In genomic region chr6:12075067-12075563, GRCh38 we compare ENCODE assay signal across 9 cellular contexts.
DNase-seq lines count a peak whose midpoint lies in the region; ATAC-seq, FAIRE-seq and TF ChIP-seq lines count a peak whose summit lies in the region.
"Had no signal": no experiment of that assay in that cellular context is flagged by ENCODE, and none has a peak within 500 bp of the region (broad histone marks: within the 10 kb centered on the region; RNA-seq: fewer than 3 reads in every experiment).

No MANE protein-coding gene starts in this region.

- H3K4me1 ChIP-seq in PC-3 (ENCODE audit: insufficient read depth, low read length) (peaks cover 27% of the 10 kb centered on the region), esophagus squamous epithelium (peaks cover 0 to 24% (median 4%) of the 10 kb centered on the region in 3 donors)

- no peaks in the 10 kb centered on the region for H3K27me3 ChIP-seq in PC-3 (ENCODE audit: low read length)
- no peaks in the 10 kb centered on the region for H3K27me3 ChIP-seq in esophagus squamous epithelium

- no peak for TF ChIP-seq POLR2A in esophagus squamous epithelium (IDR thresholded peaks at IDR 0.05)

- H3K9me3 ChIP-seq in PC-3 (ENCODE audit: low read length) (no peaks in the 10 kb centered on the region), esophagus squamous epithelium (no peaks in the 10 kb centered on the region)

- H3K4me1 Mint-ChIP-seq in activated T-cell treated with anti-CD3 and anti-CD28 coated beads, Interleukin-2, amount 50 U/mL, for 72 hours (ENCODE audit: low read depth): peaks cover 67% of the 10 kb centered on the region
- H3K4me1 Mint-ChIP-seq in stimulated activated naive CD8-positive, alpha-beta T cell treated with anti-CD3 and anti-CD28 coated beads, Interleukin-15, amount 100 ng/mL, for 72 hours: peaks cover 63% of the 10 kb centered on the region
- H3K4me1 Mint-ChIP-seq in WTC11: peaks cover 26% of the 10 kb centered on the region

- H3K4me3 ChIP-seq in PC-3 (ENCODE audit: low read length) (no peak overlapping the region), esophagus squamous epithelium (no peak overlapping the region)

- H3K9me2 ChIP-seq in PC-3 (replicated peaks; ENCODE audit: low read length): no peaks in the 10 kb centered on the region

- H3F3A ChIP-seq in PC-3 (ENCODE audit: low read length, unreplicated experiment): no peaks in the 10 kb centered on the region

- WGBS in esophagus squamous epithelium, 2 donors: 39 to 43% methylated on average over 9 of the region's 9 CpGs

- H3K27ac Mint-ChIP-seq in activated T-cell treated with anti-CD3 and anti-CD28 coated beads, Interleukin-2, amount 50 U/mL, for 72 hours: no peak overlapping the region
- peak overlapping the region in 1 of 2 donors; percentile 61 for H3K27ac Mint-ChIP-seq in stimulated activated naive CD8-positive, alpha-beta T cell treated with anti-CD3 and anti-CD28 coated beads, Interleukin-15, amount 100 ng/mL, for 72 hours
- H3K27ac Mint-ChIP-seq in WTC11: no peak overlapping the region

- no peaks in the 10 kb centered on the region for H3K27me3 Mint-ChIP-seq in activated T-cell treated with anti-CD3 and anti-CD28 coated beads, Interleukin-2, amount 50 U/mL, for 72 hours (ENCODE audit: low read depth)
- H3K27me3 Mint-ChIP-seq in stimulated activated naive CD8-positive, alpha-beta T cell treated with anti-CD3 and anti-CD28 coated beads, Interleukin-15, amount 100 ng/mL, for 72 hours: no peaks in the 10 kb centered on the region
- H3K27me3 Mint-ChIP-seq in WTC11 (ENCODE audit: low read depth): no peaks in the 10 kb centered on the region

- H3K36me3 Mint-ChIP-seq in activated T-cell treated with anti-CD3 and anti-CD28 coated beads, Interleukin-2, amount 50 U/mL, for 72 hours (ENCODE audit: insufficient read depth in 2 of 2): no peaks in the 10 kb centered on the region
- no peaks in the 10 kb centered on the region for H3K36me3 Mint-ChIP-seq in WTC11

- peak; percentile 48 to 77 for ATAC-seq in activated T-cell treated with anti-CD3 and anti-CD28 coated beads, Interleukin-2, amount 50 U/mL, for 72 hours (replicated peaks in 1 of 2)
- ATAC-seq in PC-3: no peak
- ATAC-seq in stimulated activated naive CD8-positive, alpha-beta T cell treated with anti-CD3 and anti-CD28 coated beads, Interleukin-15, amount 100 ng/mL, for 72 hours: peak; percentile 72
- no peak for ATAC-seq in WTC11
- no peak for ATAC-seq in GM21447 (IDR thresholded peaks at IDR 0.05; ENCODE audit: unreplicated experiment)
- ATAC-seq: right cardiac atrium had no signal

- CTCF ChIA-PET in PC-3 (lab: Charles Lee): interaction anchor here (0.7 to 0.9 kb wide), 2 partner anchors 9 to 61 kb away, joined by 3 to 11 read pairs; no protein-coding TSS in a partner anchor
- CTCF ChIA-PET in WTC11 (lab: Charles Lee): interaction anchor here (0.8 to 1.0 kb wide), 6 partner anchors 8 to 40 kb away, joined by 3 to 4 read pairs (median 3); no protein-coding TSS in a partner anchor

- peak overlapping the region in 1 of 2 donors; percentile 36 for H3K4me3 Mint-ChIP-seq in activated T-cell treated with anti-CD3 and anti-CD28 coated beads, Interleukin-2, amount 50 U/mL, for 72 hours
- H3K4me3 Mint-ChIP-seq in stimulated activated naive CD8-positive, alpha-beta T cell treated with anti-CD3 and anti-CD28 coated beads, Interleukin-15, amount 100 ng/mL, for 72 hours: peak overlapping the region in 1 of 2 donors; percentile 45
- no peak overlapping the region for H3K4me3 Mint-ChIP-seq in WTC11

- H3K36me3 ChIP-seq in PC-3 (ENCODE audit: low read depth, low read length) (no peaks in the 10 kb centered on the region), esophagus squamous epithelium (no peaks in the 10 kb centered on the region)

- no peak overlapping the region for H3K4me2 ChIP-seq in PC-3 (ENCODE audit: low read length)

- peaks cover 5% of the 10 kb centered on the region; the same call in 1 of the 2 replicates for H4K20me1 ChIP-seq in PC-3 (ENCODE audit: low read length)

- H3K9ac ChIP-seq in PC-3 (ENCODE audit: low read length): no peak overlapping the region

- no peaks in the 10 kb centered on the region for H3K79me2 ChIP-seq in PC-3 (ENCODE audit: low read length)

- no peak for FAIRE-seq in frontal cortex (lab: Jason Lieb, UNC)

- DNase-seq in activated T-cell treated with anti-CD3 and anti-CD28 coated beads, Interleukin-2, amount 50 U/mL, for 72 hours: no peak
- no peak for DNase-seq in activated T-cell treated with anti-CD3 and anti-CD28 coated beads for 4 hours
- DNase-seq in PC-3: peak; percentile 10
- no peak for DNase-seq in esophagus squamous epithelium (lab: John Stamatoyannopoulos, UW)
- no peak for DNase-seq in stimulated activated naive CD8-positive, alpha-beta T cell treated with anti-CD3 and anti-CD28 coated beads, Interleukin-15, amount 100 ng/mL, for 72 hours
- no peak for DNase-seq in WTC11 (ENCODE audit: low spot score)
- DNase-seq in frontal cortex (ENCODE audit: low spot score in 2 of 2): no peak

- no peak overlapping the region for H3K27ac ChIP-seq in PC-3 (ENCODE audit: low read length)
- no peak overlapping the region for H3K27ac ChIP-seq in esophagus squamous epithelium

- no TSS peak for BruUV-seq in PC-3 (replicated peaks; lab: Mats Ljungman, UMichigan)

- H3K9me3 Mint-ChIP-seq in activated T-cell treated with anti-CD3 and anti-CD28 coated beads, Interleukin-2, amount 50 U/mL, for 72 hours: no peaks in the 10 kb centered on the region
- no peaks in the 10 kb centered on the region for H3K9me3 Mint-ChIP-seq in stimulated activated naive CD8-positive, alpha-beta T cell treated with anti-CD3 and anti-CD28 coated beads, Interleukin-15, amount 100 ng/mL, for 72 hours
- no peaks in the 10 kb centered on the region for H3K9me3 Mint-ChIP-seq in WTC11

- TF ChIP-seq CTCF in PC-3 (conservative IDR thresholded peaks at IDR 0.05; ENCODE audit: low read depth, low read length) (peak; percentile 62), esophagus squamous epithelium (IDR thresholded peaks at IDR 0.05) (peak in 5 of 6 experiments; percentile 19 to 56 (median 40)), WTC11 (IDR thresholded peaks at IDR 0.05) (no peak)

- H2AFZ ChIP-seq in PC-3 (ENCODE audit: low read length): no peak overlapping the region

- intact Hi-C loops in PC-3 (cut with micrococcal nuclease): no loop called here
- intact Hi-C loops in esophagus squamous epithelium (cut with DNase I): no loop called here

- POLR2A ChIA-PET in PC-3 (lab: Charles Lee; ENCODE audit: unreplicated experiment): no interaction called here
- POLR2A ChIA-PET in WTC11 (lab: Charles Lee): no interaction called here

TF ChIP-seq in WTC11, 78 proteins besides CTCF, POLR2A, EP300 and RAD21 (continues in another document):
- TF ChIP-seq GABPB1 (CRISPR knock-in tag; IDR thresholded peaks at IDR 0.05) (no peak), ZSCAN18 (CRISPR knock-in tag; IDR thresholded peaks at IDR 0.05) (no peak), PRDM15 (CRISPR knock-in tag; IDR thresholded peaks at IDR 0.05) (no peak), NR3C1 (CRISPR knock-in tag; conservative IDR thresholded peaks at IDR 0.05; ENCODE audit: low read depth) (no peak), JUN (CRISPR knock-in tag; IDR thresholded peaks at IDR 0.05) (no peak), USF1 (CRISPR knock-in tag; IDR thresholded peaks at IDR 0.05) (no peak), CREB1 (CRISPR knock-in tag; IDR thresholded peaks at IDR 0.05) (no peak), ZMAT4 (CRISPR knock-in tag; IDR thresholded peaks at IDR 0.05) (no peak)

Comparison
In these comparisons a context has a peak if more than half of its experiments do, and no peak if none do; other contexts are left out.
1. ATAC-seq: peak in activated T-cell treated with anti-CD3 and anti-CD28 coated beads, Interleukin-2, amount 50 U/mL, for 72 hours (2 of 2) and stimulated activated naive CD8-positive, alpha-beta T cell treated with anti-CD3 and anti-CD28 coated beads, Interleukin-15, amount 100 ng/mL, for 72 hours (single experiment); none in PC-3 (single experiment), WTC11 (single experiment) and GM21447 (single experiment).